2 cellular contexts compared by ENCODE assay signal in the genomic region with DNA sequence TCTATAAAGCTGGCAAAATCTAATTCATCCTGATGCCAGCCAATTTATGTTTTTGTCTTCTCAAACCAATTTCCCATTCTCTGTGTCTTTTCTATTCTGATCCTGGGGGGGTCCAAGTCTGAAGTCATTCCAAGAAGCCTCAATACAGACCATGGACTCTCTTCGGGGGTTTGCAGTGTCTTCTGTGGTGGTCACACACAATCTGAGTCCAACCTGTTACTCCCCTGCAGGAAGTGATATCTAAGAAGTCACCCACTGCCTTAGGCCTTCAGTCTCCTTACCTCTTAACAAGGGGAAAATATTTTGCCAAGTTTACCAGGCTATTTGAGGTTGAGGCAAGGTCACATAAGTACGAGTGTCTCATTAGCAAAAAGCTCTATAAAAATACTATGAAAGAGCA.
TF ChIP-seq lines count a peak whose summit lies in the region.

No MANE protein-coding gene starts in this region.

TF ChIP-seq in SK-N-SH, 30 proteins besides CTCF, POLR2A, EP300 and RAD21 (continued from another document):
- TF ChIP-seq MEF2A (IDR thresholded peaks at IDR 0.05; ENCODE audit: borderline replicate concordance, low read depth) = no peak
- TF ChIP-seq POLR2AphosphoS5 (IDR thresholded peaks at IDR 0.05; ENCODE audit: low read depth, low read length) = no peak

TF ChIP-seq in SK-N-SH treated with all-trans-retinoic acid at 6 μM for 48 hours, 23 proteins besides CTCF, POLR2A, EP300 and RAD21 (continued from another document):
- TF ChIP-seq ZFP30 (CRISPR knock-in tag; IDR thresholded peaks at IDR 0.05) (no peak), ISL1 (CRISPR knock-in tag; IDR thresholded peaks at IDR 0.05) (no peak), BACH2 (CRISPR knock-in tag; IDR thresholded peaks at IDR 0.05; ENCODE audit: borderline replicate concordance) (no peak), ZFP3 (CRISPR knock-in tag; IDR thresholded peaks at IDR 0.05) (no peak), TCF4 (CRISPR knock-in tag; IDR thresholded peaks at IDR 0.05; ENCODE audit: borderline replicate concordance) (no peak), GLIS3 (CRISPR knock-in tag; IDR thresholded peaks at IDR 0.05) (no peak), ZNF565 (CRISPR knock-in tag; conservative IDR thresholded peaks at IDR 0.05; ENCODE audit: low read depth) (no peak), POU6F1 (CRISPR knock-in tag; IDR thresholded peaks at IDR 0.05; ENCODE audit: borderline replicate concordance, low read depth) (no peak), ZNF70 (CRISPR knock-in tag; IDR thresholded peaks at IDR 0.05) (no peak), ESRRG (CRISPR knock-in tag; IDR thresholded peaks at IDR 0.05) (no peak), ARNTL (CRISPR knock-in tag; IDR thresholded peaks at IDR 0.05; ENCODE audit: borderline replicate concordance, low read depth) (no peak), RARB (CRISPR knock-in tag; IDR thresholded peaks at IDR 0.05) (no peak)
